17 cellular contexts compared by ENCODE assay signal in the genomic region with DNA sequence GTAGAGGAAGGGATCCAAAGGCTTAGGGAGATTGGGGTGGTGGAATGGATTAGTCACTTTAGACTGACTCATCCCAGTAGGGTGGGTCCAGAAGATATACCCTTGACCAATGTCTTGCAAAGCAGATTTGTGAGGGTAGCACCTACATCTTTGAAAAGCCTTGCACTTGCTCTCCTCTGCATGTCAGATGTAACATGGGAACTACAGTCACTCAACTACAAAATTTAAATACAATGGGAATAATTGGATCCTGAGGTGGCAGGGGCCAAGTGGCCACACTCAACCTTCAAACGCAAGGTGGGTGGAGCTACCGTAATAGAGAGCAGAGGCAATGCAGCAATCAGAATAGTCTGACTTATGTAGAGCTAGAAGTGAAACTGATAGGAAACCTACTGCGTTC.
A peak's percentile ranks its signal among the peaks of the same experiment; 100 is the strongest.
DNase-seq lines count a peak whose midpoint lies in the region; ATAC-seq and TF ChIP-seq lines count a peak whose summit lies in the region.
"Had no signal": no experiment of that assay in that cellular context is flagged by ENCODE, and none has a peak within 500 bp of the region (broad histone marks: within the 10 kb centered on the region; RNA-seq: fewer than 3 reads in every experiment).

No MANE protein-coding gene starts in this region.

- H3K4me1 Mint-ChIP-seq in MCF 10A (ENCODE audit: insufficient read depth, unreplicated experiment): no peaks in the 10 kb centered on the region
- H3K4me1 Mint-ChIP-seq in endothelial cell (ENCODE audit: unreplicated experiment): no peaks in the 10 kb centered on the region
- no peaks in the 10 kb centered on the region for H3K4me1 Mint-ChIP-seq in endodermal cell
- H3K4me1 Mint-ChIP-seq: CD14-positive monocyte; CD4-positive, alpha-beta memory T cell; H9 had no signal

- no peaks in the 10 kb centered on the region for H3K79me2 ChIP-seq in mammary epithelial cell (ENCODE audit: insufficient read depth, low read length)

- WGBS in mammary epithelial cell (ENCODE audit: low coverage, missing lambda C conversion rate): 93% methylated on average over 3 of the region's 3 CpGs
- WGBS in endodermal cell (ENCODE audit: insufficient coverage in 1 of 2, insufficient read length in 1 of 2), 2 experiments: 94% methylated on average over 3 of the region's 3 CpGs

- H3K9me3 Mint-ChIP-seq in MCF 10A (ENCODE audit: unreplicated experiment) (no peaks in the 10 kb centered on the region), endothelial cell (ENCODE audit: unreplicated experiment) (no peaks in the 10 kb centered on the region), endodermal cell (peaks cover 15% of the 10 kb centered on the region)

- no peak overlapping the region for H2AFZ ChIP-seq in mammary epithelial cell (ENCODE audit: low read depth, low read length)

- H3K36me3 Mint-ChIP-seq in MCF 10A (ENCODE audit: insufficient read depth, unreplicated experiment) (no peaks in the 10 kb centered on the region), endothelial cell (ENCODE audit: low read depth, unreplicated experiment) (peaks cover 28% of the 10 kb centered on the region), endodermal cell (ENCODE audit: low read depth) (peaks cover 21% of the 10 kb centered on the region)
- H3K36me3 Mint-ChIP-seq: CD14-positive monocyte; CD4-positive, alpha-beta memory T cell had no signal

- in situ Hi-C loops in mammary epithelial cell (cut with MboI; ENCODE audit: low sequenced_read_pairs in 2 of 2): no loop called here

- no peak overlapping the region for H3K4me2 ChIP-seq in mammary epithelial cell (ENCODE audit: insufficient read depth, low read depth, low read length)
- H3K4me2 ChIP-seq: BLaER1 had no signal

- dilution Hi-C loops in mammary epithelial cell (cut with HindIII; ENCODE audit: low sequenced_read_pairs): no loop called here

- no peaks in the 10 kb centered on the region for H3K27me3 Mint-ChIP-seq in MCF 10A (ENCODE audit: insufficient read depth, unreplicated experiment)
- H3K27me3 Mint-ChIP-seq in endothelial cell (ENCODE audit: unreplicated experiment): peaks cover 5% of the 10 kb centered on the region
- no peaks in the 10 kb centered on the region for H3K27me3 Mint-ChIP-seq in endodermal cell (ENCODE audit: insufficient read depth)
- H3K27me3 Mint-ChIP-seq: CD4-positive, alpha-beta memory T cell had no signal

- H3K4me3 ChIP-seq in mammary epithelial cell (replicated peaks in 1 of 3; ENCODE audit: insufficient read depth in 1 of 3, low read depth in 2 of 3, low read length in 3 of 3): no peak overlapping the region
- no peak overlapping the region for H3K4me3 ChIP-seq in MG63
- no peak overlapping the region for H3K4me3 ChIP-seq in endodermal cell (ENCODE audit: low read length)
- H3K4me3 ChIP-seq: BLaER1, GM12878 had no signal

- no peaks in the 10 kb centered on the region for H3K4me1 ChIP-seq in mammary epithelial cell (ENCODE audit: insufficient read depth, low read length)
- no peaks in the 10 kb centered on the region for H3K4me1 ChIP-seq in endodermal cell (ENCODE audit: control insufficient read depth, insufficient read depth, low read length)
- H3K4me1 ChIP-seq: BLaER1 had no signal

- no peak for TF ChIP-seq CTCF in MCF 10A (IDR thresholded peaks at IDR 0.05; ENCODE audit: unreplicated experiment)
- no peak for TF ChIP-seq CTCF in mammary epithelial cell (conservative IDR thresholded peaks at IDR 0.05 in 1 of 2, IDR thresholded peaks at IDR 0.05 in 1 of 2; ENCODE audit: extremely low read depth in 1 of 2, insufficient read depth in 1 of 2, low read depth in 1 of 2, low read length in 2 of 2)
- no peak for TF ChIP-seq CTCF in endothelial cell (IDR thresholded peaks at IDR 0.05; ENCODE audit: unreplicated experiment)
- no peak for TF ChIP-seq CTCF in endodermal cell (conservative IDR thresholded peaks at IDR 0.05)

- H3K4me3 Mint-ChIP-seq in MCF 10A (ENCODE audit: unreplicated experiment) (no peak overlapping the region), endothelial cell (ENCODE audit: unreplicated experiment) (peak overlapping the region; percentile 23), endodermal cell (no peak overlapping the region)
- H3K4me3 Mint-ChIP-seq: CD14-positive monocyte; CD4-positive, alpha-beta memory T cell; H9 had no signal

- H3K9ac ChIP-seq in mammary epithelial cell (ENCODE audit: insufficient read depth, low read length) (no peak overlapping the region), endodermal cell (ENCODE audit: extremely low read depth, low read length, poor library complexity, severe bottlenecking) (no peak overlapping the region)
- H3K9ac ChIP-seq: BLaER1 had no signal

- H3K27ac ChIP-seq in mammary epithelial cell (ENCODE audit: insufficient read depth, low read depth, low read length) (no peak overlapping the region), endodermal cell (ENCODE audit: low read depth, low read length) (no peak overlapping the region)
- H3K27ac ChIP-seq: 22Rv1, BLaER1 had no signal

- CTCF ChIA-PET in MCF 10A (lab: Yijun Ruan, JAX) (no interaction called here), mammary epithelial cell (lab: Charles Lee; ENCODE audit: low non-redundant PET) (no interaction called here)

- H3K36me3 ChIP-seq in mammary epithelial cell (ENCODE audit: insufficient read depth, low read length) (peaks cover 1% of the 10 kb centered on the region), MG63 (peaks cover 15% of the 10 kb centered on the region), endodermal cell (ENCODE audit: control insufficient read depth, insufficient read depth, low read length) (no peaks in the 10 kb centered on the region)
- H3K36me3 ChIP-seq: BLaER1 had no signal

- no peak for ATAC-seq in HG02884 (IDR thresholded peaks at IDR 0.05; ENCODE audit: unreplicated experiment)
- ATAC-seq: GM12878 had no signal

- H3K27ac Mint-ChIP-seq in MCF 10A (ENCODE audit: low read depth, unreplicated experiment) (no peak overlapping the region), endothelial cell (ENCODE audit: unreplicated experiment) (no peak overlapping the region), endodermal cell (no peak overlapping the region)
- H3K27ac Mint-ChIP-seq: CD14-positive monocyte; CD4-positive, alpha-beta memory T cell had no signal

- no TSS peak for BruUV-seq in MCF 10A (replicated peaks; lab: Mats Ljungman, UMichigan)
- BruUV-seq in mammary epithelial cell (replicated peaks; lab: Mats Ljungman, UMichigan): no TSS peak

- POLR2A ChIA-PET in MCF 10A (lab: Yijun Ruan, JAX): no interaction called here

- H3K27me3 ChIP-seq in mammary epithelial cell (ENCODE audit: insufficient read depth, low read length) (no peaks in the 10 kb centered on the region), MG63 (no peaks in the 10 kb centered on the region), endodermal cell (ENCODE audit: control insufficient read depth, insufficient read depth, low read length, poor library complexity, severe bottlenecking) (no peaks in the 10 kb centered on the region)
- H3K27me3 ChIP-seq: BLaER1 had no signal

- peak; percentile 43 for DNase-seq in MCF 10A (ENCODE audit: unreplicated experiment)
- DNase-seq in mammary epithelial cell: no peak
- peak; percentile 10 for DNase-seq in MG63
- DNase-seq in endothelial cell (ENCODE audit: low spot score): no peak
- no peak for DNase-seq in NCI-H1105 (lab: John Stamatoyannopoulos, UW)
- no peak for DNase-seq in COLO829 (ENCODE audit: low spot score)
- DNase-seq in endodermal cell: no peak
- DNase-seq: Calu3; CD4-positive, alpha-beta memory T cell; DMS79 treated with DMSO at 0.1 percent for 48 hours; GOT3; H9 had no signal

- peaks cover 5% of the 10 kb centered on the region for H3K9me3 ChIP-seq in mammary epithelial cell (replicated peaks; ENCODE audit: insufficient read depth, low read length)
- peaks cover 5% of the 10 kb centered on the region for H3K9me3 ChIP-seq in MG63
- H3K9me3 ChIP-seq in endodermal cell (ENCODE audit: control insufficient read depth, low read length): peaks cover 6% of the 10 kb centered on the region
- H3K9me3 ChIP-seq: BLaER1 had no signal

- intact Hi-C loops in MCF 10A (cut with micrococcal nuclease): no loop called here
- intact Hi-C loops in mammary epithelial cell (cut with micrococcal nuclease): no loop called here

- no peaks in the 10 kb centered on the region for H4K20me1 ChIP-seq in mammary epithelial cell (ENCODE audit: insufficient read depth, low read length)
- H4K20me1 ChIP-seq: BLaER1 had no signal

Comparison
In these comparisons a context has a peak if more than half of its experiments do, and no peak if none do; other contexts are left out.
1. DNase-seq: peak in MCF 10A (single experiment) and MG63 (single experiment); none in mammary epithelial cell (single experiment), endothelial cell (single experiment), NCI-H1105 (single experiment), COLO829 (single experiment) and endodermal cell (single experiment).